ENCODE assay signal across 22 cellular contexts in the genomic region with DNA sequence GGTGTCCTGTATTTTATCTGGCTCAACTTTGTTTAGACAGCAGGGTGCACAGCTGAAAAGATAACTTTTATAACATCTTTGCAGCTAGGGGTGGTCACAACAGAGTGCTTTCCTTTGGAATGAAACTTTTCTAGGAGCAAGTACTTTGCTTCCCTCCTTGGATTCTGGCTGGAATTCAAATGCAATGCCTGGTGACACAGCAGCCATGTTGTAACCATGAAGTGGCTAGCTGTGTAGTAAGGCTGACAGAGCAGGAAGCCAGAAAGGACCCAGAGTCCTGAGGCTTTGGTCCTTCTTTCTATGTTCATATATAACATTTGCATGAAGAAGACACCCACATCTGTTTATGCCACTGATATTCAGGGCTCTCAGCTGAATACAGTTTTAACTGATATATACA.
"Had no signal": no experiment of that assay in that cellular context is flagged by ENCODE, and none has a peak within 500 bp of the region (broad histone marks: within the 10 kb centered on the region; RNA-seq: fewer than 3 reads in every experiment).

No MANE protein-coding gene starts in this region.

- H3K36me3 Mint-ChIP-seq: natural killer cell treated with Interleukin-12 subunit alpha and Interleukin-12 subunit beta and Interleukin-15 and Interleukin-18, amount 100 ng/mL, for 72 hours had no signal

- H3K27ac ChIP-seq: left ventricle myocardium inferior, ovary, right atrium auricular region, right lobe of liver, skin epidermis, stomach, testis, thyroid gland, transverse colon, upper lobe of right lung had no signal

- H3K4me3 ChIP-seq: left ventricle myocardium inferior, mucosa of descending colon, ovary, right atrium auricular region, right lobe of liver, skin epidermis, stomach, testis, thyroid gland, transverse colon, upper lobe of right lung had no signal

- H3K4me3 Mint-ChIP-seq: memory B cell; naive thymus-derived CD4-positive, alpha-beta T cell; natural killer cell treated with Interleukin-12 subunit alpha and Interleukin-12 subunit beta and Interleukin-15 and Interleukin-18, amount 100 ng/mL, for 72 hours; stimulated activated naive B cell treated with anti-CD40 and anti-IgM and Interleukin-4, amounts not matched to agents 10 μg/mL and 1 μg/mL and 100 μg/mL, for 72 hours had no signal

- H3K4me1 ChIP-seq: testis had no signal

- H3K27me3 ChIP-seq: ovary, right atrium auricular region, right lobe of liver, stomach, testis, thyroid gland, transverse colon, upper lobe of right lung had no signal

- DNase-seq: left ventricle myocardium inferior; midbrain; mucosa of descending colon; naive thymus-derived CD4-positive, alpha-beta T cell; ovary; right lobe of liver; stimulated activated CD4-positive, alpha-beta T cell treated with anti-CD3 and anti-CD28 coated beads, Interleukin-12 subunit alpha, Interleukin-12 subunit beta, amount 100 ng/mL, for 4 hours; stimulated activated CD4-positive, alpha-beta T cell treated with anti-CD3 and anti-CD28 coated beads, Interleukin-15, amount 100 ng/mL, for 24 hours; stimulated activated CD4-positive, alpha-beta T cell treated with anti-CD3 and anti-CD28 coated beads, Interleukin-2, amount 100 ng/mL, for 24 hours; stimulated activated CD4-positive, alpha-beta T cell treated with anti-CD3 and anti-CD28 coated beads, Interleukin-4, amount 100 ng/mL, for 1 hour; stimulated activated naive B cell treated with anti-CD40 and anti-IgM and Interleukin-4, amounts not matched to agents 10 μg/mL and 1 μg/mL and 100 μg/mL, for 72 hours; stimulated activated naive CD8-positive, alpha-beta T cell treated with anti-CD3 and anti-CD28 coated beads, Interleukin-15, Interleukin-2, amounts not matched to agents 100 U/mL and 50 U/mL, for 24 hours; stomach; transverse colon; upper lobe of right lung had no signal

- H3K36me3 ChIP-seq: ovary had no signal

- H3K4me1 Mint-ChIP-seq: memory B cell had no signal

- H3K9me3 Mint-ChIP-seq: memory B cell; naive thymus-derived CD4-positive, alpha-beta T cell; natural killer cell treated with Interleukin-12 subunit alpha and Interleukin-12 subunit beta and Interleukin-15 and Interleukin-18, amount 100 ng/mL, for 72 hours had no signal

- H3K9me3 ChIP-seq: left ventricle myocardium inferior, mucosa of descending colon, ovary, right atrium auricular region, right lobe of liver, stomach, testis, thyroid gland, transverse colon, upper lobe of right lung had no signal

- H3K27me3 Mint-ChIP-seq: memory B cell; naive thymus-derived CD4-positive, alpha-beta T cell; natural killer cell treated with Interleukin-12 subunit alpha and Interleukin-12 subunit beta and Interleukin-15 and Interleukin-18, amount 100 ng/mL, for 72 hours; progenitor cell of endocrine pancreas had no signal

- H3K27ac Mint-ChIP-seq: memory B cell; natural killer cell treated with Interleukin-12 subunit alpha and Interleukin-12 subunit beta and Interleukin-15 and Interleukin-18, amount 100 ng/mL, for 72 hours had no signal
